1 cellular context compared by ENCODE assay signal in genomic region chr22:26570864-26571525, GRCh38.
TF ChIP-seq lines count a peak whose summit lies in the region.

No MANE protein-coding gene starts in this region.

TF ChIP-seq in GM23338, 12 proteins besides CTCF, POLR2A, EP300 and RAD21:
- no peak for TF ChIP-seq REST (IDR thresholded peaks at IDR 0.05; ENCODE audit: unreplicated experiment)
- no peak for TF ChIP-seq NANOG (IDR thresholded peaks at IDR 0.05; ENCODE audit: borderline replicate concordance)
- no peak for TF ChIP-seq ZNF462 (CRISPR knock-in tag; IDR thresholded peaks at IDR 0.05)
- no peak for TF ChIP-seq CREB1 (CRISPR knock-in tag; IDR thresholded peaks at IDR 0.05; ENCODE audit: low read depth)
- no peak for TF ChIP-seq EZH2phosphoT487 (IDR thresholded peaks at IDR 0.05; ENCODE audit: unreplicated experiment)
- TF ChIP-seq EZH2 (IDR thresholded peaks at IDR 0.05; ENCODE audit: low read depth, unreplicated experiment) = no peak
- no peak for TF ChIP-seq ZNF114 (CRISPR knock-in tag; IDR thresholded peaks at IDR 0.05)
- TF ChIP-seq STAT1 (IDR thresholded peaks at IDR 0.05; ENCODE audit: unreplicated experiment) = no peak
- TF ChIP-seq ZNF331 (CRISPR knock-in tag; IDR thresholded peaks at IDR 0.05; ENCODE audit: low read depth) = no peak
TF ChIP-seq in GM23338: peak in this region for 0.
